8 cellular contexts compared by ENCODE assay signal in the genomic region with DNA sequence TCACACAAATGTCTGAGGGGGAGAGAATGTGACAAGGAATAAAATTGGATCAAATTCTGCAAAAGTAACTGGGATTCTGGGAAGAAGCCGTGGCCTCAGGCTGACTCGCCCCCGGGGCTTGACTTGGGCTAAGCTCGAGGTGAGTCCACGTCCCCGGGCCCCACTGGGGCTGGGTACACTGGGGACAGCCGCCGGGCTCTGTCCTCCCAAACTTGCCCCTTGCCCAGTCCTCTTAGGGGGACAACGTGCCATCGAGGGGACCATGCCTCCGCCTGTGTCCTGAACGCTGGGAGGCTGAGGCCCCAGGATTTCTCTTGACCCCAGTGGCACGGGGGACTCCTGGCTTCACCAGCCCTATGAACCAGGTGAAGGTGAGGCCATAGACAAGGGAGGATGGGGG. TPM values are rescaled to one million over a fixed set of nuclear protein-coding genes. Genes with fewer than 3 reads are reported as not detected.
"Had no signal": no experiment of that assay in that cellular context is flagged by ENCODE, and none has a peak within 500 bp of the region (broad histone marks: within the 10 kb centered on the region; RNA-seq: fewer than 3 reads in every experiment).

No MANE protein-coding gene starts in this region.

- DNase-seq: H9, HCEC 1CT, IMR-90 had no signal

- FAIRE-seq: H1, H54, K562 had no signal

- H3K4me3 Mint-ChIP-seq: GM23338, H9 had no signal

- H3K9me3 Mint-ChIP-seq: GM23338, H9 had no signal

- H3K4me1 Mint-ChIP-seq: GM23338 had no signal

- H3K27ac Mint-ChIP-seq: GM23338 had no signal

- H2AFZ ChIP-seq: GM23338 had no signal

- ATAC-seq: GM23338, K562 had no signal

- H3K4me2 ChIP-seq: GM23338 had no signal

- H3K4me3 ChIP-seq: GM23338, K562 had no signal

RNA-seq across cellular contexts. Expression of a gene that starts 21.1 kb away (rescaled TPM):
- total RNA-seq: HT-29, IMR-90 had no signal
- polyA plus RNA-seq: IMR-90, K562 had no signal

RNA-seq across cellular contexts. Expression of a gene that starts 23.0 kb away (rescaled TPM):
- total RNA-seq: GM23338, H1, H9, HT-29, IMR-90, K562 had no signal
- polyA plus RNA-seq: GM23338, H1, IMR-90, K562 had no signal
